24 cellular contexts compared by ENCODE assay signal in genomic region chr5:16740046-16740445, GRCh38.
DNase-seq lines count a peak whose midpoint lies in the region; ATAC-seq, FAIRE-seq and TF ChIP-seq lines count a peak whose summit lies in the region.
"Had no signal": no experiment of that assay in that cellular context is flagged by ENCODE, and none has a peak within 500 bp of the region (broad histone marks: within the 10 kb centered on the region; RNA-seq: fewer than 3 reads in every experiment).

No MANE protein-coding gene starts in this region.

- H3K4me2 ChIP-seq in neuronal stem cell (ENCODE audit: insufficient read depth, low read length, poor library complexity, severe bottlenecking), result peak overlapping the region; percentile 59

- no peak overlapping the region for H4K91ac ChIP-seq in neuronal stem cell (ENCODE audit: low read depth, low read length, poor library complexity)

- peak overlapping the region; percentile 83 for H3K4me3 Mint-ChIP-seq in WTC11
- no peak overlapping the region for H3K4me3 Mint-ChIP-seq in activated naive CD4-positive, alpha-beta T cell treated with anti-CD3 and anti-CD28 coated beads for 36 hours
- H3K4me3 Mint-ChIP-seq: CD4-positive, alpha-beta T cell had no signal

- no peak overlapping the region for H3K23ac ChIP-seq in neuronal stem cell (ENCODE audit: low read depth, low read length, poor library complexity)

- H3K4me3 ChIP-seq in HUES64 (ENCODE audit: low read length), result peak overlapping the region; percentile 59
- H3K4me3 ChIP-seq in iPS-11a (ENCODE audit: low read depth, low read length), result peak overlapping the region; percentile 77
- H3K4me3 ChIP-seq in neuronal stem cell (ENCODE audit: low read length in 2 of 2), result peak overlapping the region; percentile 67 to 74
- H3K4me3 ChIP-seq: pancreas, tibial artery had no signal

- H3K27ac ChIP-seq in HUES64 (ENCODE audit: low read depth, low read length) (peak overlapping the region; percentile 96), neuronal stem cell (replicated peaks; ENCODE audit: low read length) (peak overlapping the region; percentile 80)
- H3K27ac ChIP-seq: pancreas, sigmoid colon, tibial artery had no signal

- CTCF ChIA-PET in WTC11 (lab: Charles Lee), result no interaction called here
- CTCF ChIA-PET in activated naive CD4-positive, alpha-beta T cell treated with anti-CD3 and anti-CD28 coated beads for 36 hours (lab: Charles Lee), result no interaction called here

- H3K4ac ChIP-seq in neuronal stem cell (ENCODE audit: low read length), result no peak overlapping the region

- H2BK120ac ChIP-seq in neuronal stem cell (ENCODE audit: low read depth, low read length), result no peak overlapping the region

- no peak overlapping the region for H2BK12ac ChIP-seq in neuronal stem cell (ENCODE audit: low read length)

- H3K27me3 ChIP-seq in HUES64 (ENCODE audit: insufficient read depth, low read length), result no peaks in the 10 kb centered on the region
- no peaks in the 10 kb centered on the region for H3K27me3 ChIP-seq in neuronal stem cell (ENCODE audit: control insufficient read depth in 3 of 3, insufficient read depth in 3 of 3, low read depth in 1 of 3, low read length in 3 of 3)
- H3K27me3 ChIP-seq: pancreas, tibial artery had no signal

- H3K4me1 ChIP-seq in HUES64 (ENCODE audit: insufficient read depth, low read length) (peaks cover 56% of the 10 kb centered on the region), neuronal stem cell (ENCODE audit: control insufficient read depth in 2 of 2, insufficient read depth in 1 of 2, low read depth in 1 of 2, low read length in 2 of 2) (peaks cover 27 to 35% of the 10 kb centered on the region in 2 donors)
- H3K4me1 ChIP-seq: tibial artery had no signal

- peak overlapping the region; percentile 88 for H3K9ac ChIP-seq in HUES64 (ENCODE audit: low read depth, low read length)
- H3K9ac ChIP-seq in neuronal stem cell (ENCODE audit: low read depth, low read length, poor library complexity), result no peak overlapping the region

- H2AK5ac ChIP-seq in neuronal stem cell (ENCODE audit: low read depth, low read length), result no peak overlapping the region

- POLR2A ChIA-PET in WTC11 (lab: Charles Lee), result interaction anchor here (1.3 to 1.4 kb wide), 2 partner anchors 36 to 46 kb away, joined by 6 to 8 read pairs; no protein-coding TSS in a partner anchor

- no peaks in the 10 kb centered on the region for H3K9me3 Mint-ChIP-seq in WTC11
- no peaks in the 10 kb centered on the region for H3K9me3 Mint-ChIP-seq in activated naive CD4-positive, alpha-beta T cell treated with anti-CD3 and anti-CD28 coated beads for 36 hours
- H3K9me3 Mint-ChIP-seq: activated naive CD4-positive, alpha-beta T cell treated with anti-CD3 and anti-CD28 coated beads, Interleukin-2, amount 50 U/mL, for 72 hours; CD4-positive, alpha-beta T cell had no signal

- H2BK5ac ChIP-seq in neuronal stem cell (ENCODE audit: low read length), result peak overlapping the region; percentile 35

- H3K18ac ChIP-seq in neuronal stem cell (ENCODE audit: low read length), result no peak overlapping the region

- WGBS in HUES64, result 3% methylated on average over 6 of the region's 6 CpGs
- WGBS in neuronal stem cell (ENCODE audit: extremely low coverage in 2 of 2, insufficient read length in 2 of 2, insufficient replicate concordance in 1 of 2), 2 donors, result no CpG with 5 or more reads among the region's 6 CpGs

- H3K4me1 Mint-ChIP-seq in WTC11, result peaks cover 75% of the 10 kb centered on the region
- no peaks in the 10 kb centered on the region for H3K4me1 Mint-ChIP-seq in activated naive CD4-positive, alpha-beta T cell treated with anti-CD3 and anti-CD28 coated beads for 36 hours (ENCODE audit: low read depth)

- no peak overlapping the region for H2BK15ac ChIP-seq in neuronal stem cell (ENCODE audit: low read length)

- intact Hi-C loops in activated naive CD4-positive, alpha-beta T cell treated with anti-CD3 and anti-CD28 coated beads for 36 hours (cut with micrococcal nuclease), result no loop called here

- no peak for FAIRE-seq in urothelium cell line (lab: Jason Lieb, UNC)
- FAIRE-seq: colon, endothelial cell of umbilical vein, GM12892, pancreas, RCC 7860 had no signal

- no peak for TF ChIP-seq CTCF in WTC11 (IDR thresholded peaks at IDR 0.05)

- peak overlapping the region; percentile 98 for H3K27ac Mint-ChIP-seq in WTC11
- no peak overlapping the region for H3K27ac Mint-ChIP-seq in activated naive CD4-positive, alpha-beta T cell treated with anti-CD3 and anti-CD28 coated beads for 36 hours
- H3K27ac Mint-ChIP-seq: activated naive CD4-positive, alpha-beta T cell treated with anti-CD3 and anti-CD28 coated beads, Interleukin-2, amount 50 U/mL, for 72 hours; CD4-positive, alpha-beta T cell had no signal

- H3K36me3 ChIP-seq in HUES64 (ENCODE audit: insufficient read depth, low read length), result no peaks in the 10 kb centered on the region
- H3K36me3 ChIP-seq in neuronal stem cell (replicated peaks in 1 of 2; ENCODE audit: control insufficient read depth in 2 of 2, insufficient read depth in 2 of 2, low read length in 2 of 2), result no peaks in the 10 kb centered on the region
- H3K36me3 ChIP-seq: pancreas, sigmoid colon had no signal

- H2AFZ ChIP-seq in neuronal stem cell (ENCODE audit: low read length), result peak overlapping the region; percentile 11

- no peak overlapping the region for H4K8ac ChIP-seq in neuronal stem cell (ENCODE audit: low read depth, low read length)

- no peak overlapping the region for H3K14ac ChIP-seq in neuronal stem cell (ENCODE audit: low read length)

- ATAC-seq in WTC11 (peak; percentile 0; the same call in 1 of the 2 replicates), GM18867 (IDR thresholded peaks at IDR 0.05; ENCODE audit: unreplicated experiment) (no peak)
- ATAC-seq: activated naive CD4-positive, alpha-beta T cell treated with anti-CD3 and anti-CD28 coated beads, Interleukin-2, amount 50 U/mL, for 72 hours; left colon; pancreas; SK-N-SH treated with all-trans-retinoic acid at 6 μM for 48 hours had no signal

- DNase-seq in WTC11 (ENCODE audit: low spot score) (no peak), neuronal stem cell (ENCODE audit: low spot score) (no peak), middle frontal gyrus (ENCODE audit: extremely low spot score, low spot score) (no peak), urothelium cell line (ENCODE audit: low spot score) (no peak)
- no peak for DNase-seq in activated naive CD4-positive, alpha-beta T cell treated with anti-CD3 and anti-CD28 coated beads for 36 hours
- DNase-seq: activated CD8-positive, alpha-beta memory T cell treated with anti-CD3 and anti-CD28 coated beads for 24 hours; activated T-cell treated with anti-CD3 and anti-CD28 coated beads, Interleukin-2, amount 50 U/mL, for 48 hours; CD4-positive, alpha-beta T cell; DMS53; left colon; NCI-H774; pancreas; sigmoid colon; stimulated activated naive CD4-positive, alpha-beta T cell; tibial artery had no signal

- H3K79me1 ChIP-seq in neuronal stem cell (ENCODE audit: low read depth, low read length), result peaks cover 3% of the 10 kb centered on the region

- H3K36me3 Mint-ChIP-seq in WTC11, result peaks cover 1% of the 10 kb centered on the region; the same call in 1 of the 2 replicates
- no peaks in the 10 kb centered on the region for H3K36me3 Mint-ChIP-seq in activated naive CD4-positive, alpha-beta T cell treated with anti-CD3 and anti-CD28 coated beads for 36 hours (ENCODE audit: low read depth)
- H3K36me3 Mint-ChIP-seq: activated naive CD4-positive, alpha-beta T cell treated with anti-CD3 and anti-CD28 coated beads, Interleukin-2, amount 50 U/mL, for 72 hours had no signal

- H3K9me3 ChIP-seq in HUES64 (ENCODE audit: insufficient read depth, low read depth, low read length) (no peaks in the 10 kb centered on the region), neuronal stem cell (replicated peaks in 1 of 2; ENCODE audit: control insufficient read depth in 2 of 2, insufficient read depth in 1 of 2, low read depth in 1 of 2, low read length in 2 of 2) (no peaks in the 10 kb centered on the region)
- H3K9me3 ChIP-seq: pancreas, sigmoid colon, tibial artery had no signal

- no peaks in the 10 kb centered on the region for H3K27me3 Mint-ChIP-seq in WTC11 (ENCODE audit: low read depth)
- H3K27me3 Mint-ChIP-seq in activated naive CD4-positive, alpha-beta T cell treated with anti-CD3 and anti-CD28 coated beads for 36 hours (ENCODE audit: low read depth), result peaks cover 21% of the 10 kb centered on the region

TF ChIP-seq in WTC11, 78 proteins besides CTCF, POLR2A, EP300 and RAD21:
- no peak for TF ChIP-seq HMGA2 (CRISPR knock-in tag; IDR thresholded peaks at IDR 0.05)
- no peak for TF ChIP-seq RORB (CRISPR knock-in tag; IDR thresholded peaks at IDR 0.05)
- TF ChIP-seq KAT7 (CRISPR knock-in tag; IDR thresholded peaks at IDR 0.05; ENCODE audit: borderline replicate concordance), result no peak
- TF ChIP-seq GTF2I (CRISPR knock-in tag; conservative IDR thresholded peaks at IDR 0.05), result no peak
- no peak for TF ChIP-seq ZNF263 (CRISPR knock-in tag; IDR thresholded peaks at IDR 0.05; ENCODE audit: low read depth)
- no peak for TF ChIP-seq ZNF423 (CRISPR knock-in tag; IDR thresholded peaks at IDR 0.05)
TF ChIP-seq in WTC11: peak in this region for 0.
